ENCODE assay signal across 8 cellular contexts in the genomic region with DNA sequence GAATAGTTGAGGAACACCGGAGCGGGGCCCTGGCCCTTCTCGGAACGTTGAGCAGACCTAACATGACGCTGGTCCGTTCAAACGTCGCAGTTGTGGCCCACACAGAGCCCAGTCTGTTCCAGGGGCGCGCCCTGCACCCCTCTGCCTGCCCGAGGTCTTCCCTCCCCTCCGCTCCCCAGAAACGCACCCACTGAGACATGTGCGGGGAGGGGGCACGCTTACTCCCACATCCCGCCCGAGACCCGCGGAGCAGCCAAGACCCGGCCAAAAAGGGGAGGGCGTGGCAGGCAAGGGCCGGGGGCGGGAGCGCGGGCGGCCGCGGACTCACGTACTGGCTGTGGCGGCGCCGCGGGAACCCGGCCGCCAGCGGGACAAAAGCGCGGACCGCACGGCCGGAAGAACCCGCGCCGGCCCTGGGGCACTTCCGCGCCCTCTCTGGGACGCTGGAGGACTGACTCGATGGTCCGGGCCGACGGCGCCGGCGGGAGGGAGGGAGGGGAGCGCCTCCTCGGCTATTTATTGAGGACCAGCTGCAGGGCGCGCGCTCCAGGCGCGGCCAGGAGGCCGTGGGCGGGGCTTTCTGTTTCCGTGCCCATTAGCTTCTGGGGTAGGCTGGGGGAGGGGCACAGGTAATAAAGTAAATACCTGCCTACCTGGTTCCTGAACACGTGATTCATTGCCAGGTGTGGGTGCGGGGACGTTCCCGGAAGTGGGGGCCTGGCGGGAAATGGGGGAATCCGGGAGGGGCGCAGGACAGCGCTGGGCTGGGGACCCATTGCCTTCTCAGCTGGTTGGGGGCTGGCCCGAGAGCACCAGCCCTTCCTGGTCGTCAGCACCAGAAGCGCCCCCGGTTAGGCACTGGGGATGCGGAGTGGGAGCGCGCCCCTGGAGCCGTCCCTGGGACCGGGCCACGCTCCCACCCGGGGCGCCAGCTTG. TPM values are rescaled to one million over a fixed set of nuclear protein-coding genes. Genes with fewer than 3 reads are reported as not detected.
DNase-seq lines count a peak whose midpoint lies in the region; ATAC-seq lines count a peak whose summit lies in the region.

A gene (minus strand): TSS at position 390 of the 936 bp plus-strand sequence. CDS start 57 bp downstream, at position 333.

- peaks cover 14 to 15% of the 10 kb centered on the region in 2 donors for H3K4me1 Mint-ChIP-seq in effector memory CD8-positive, alpha-beta T cell (ENCODE audit: low read depth in 2 of 2)

- H3K27me3 Mint-ChIP-seq in effector memory CD8-positive, alpha-beta T cell, result peaks cover under 1 to 5% of the 10 kb centered on the region in 2 donors

- H3K36me3 ChIP-seq in mesendoderm (ENCODE audit: control insufficient read depth, insufficient read depth, low read length), result no peaks in the 10 kb centered on the region

- peak within 1 kb of the TSS; percentile 86 for H3K9ac ChIP-seq in mesendoderm (ENCODE audit: low read length)

- no peak within 1 kb of the TSS for H4K5ac ChIP-seq in mesendoderm (ENCODE audit: low read length)

- DNase-seq in COLO829 (ENCODE audit: low spot score), result peak; percentile 57
- DNase-seq in HT-29 (ENCODE audit: low spot score), result peak; percentile 97
- DNase-seq in NOMO-1 treated with DMSO at 0.1 percent for 48 hours (lab: John Stamatoyannopoulos, UW; ENCODE audit: unreplicated experiment), result peak; percentile 82
- peak; percentile 72 for DNase-seq in activated CD8-positive, alpha-beta memory T cell treated with anti-CD3 and anti-CD28 coated beads for 4 hours (ENCODE audit: low read depth in 2 of 2)
- peak; percentile 86 to 90 (median 88) for DNase-seq in effector memory CD8-positive, alpha-beta T cell
- DNase-seq in mesendoderm, result peak; percentile 98
- peak; percentile 78 for DNase-seq in stimulated activated CD8-positive, alpha-beta memory T cell treated with anti-CD3 and anti-CD28 coated beads, Interleukin-12 subunit alpha, Interleukin-12 subunit beta, amount 100 ng/mL, for 4 hours (ENCODE audit: low read depth)

- peak within 1 kb of the TSS; percentile 87 to 88 for H3K4me3 Mint-ChIP-seq in effector memory CD8-positive, alpha-beta T cell

- peak; percentile 87 for ATAC-seq in GM21360 (IDR thresholded peaks at IDR 0.05; ENCODE audit: unreplicated experiment)
- peak; percentile 83 for ATAC-seq in effector memory CD8-positive, alpha-beta T cell (replicated peaks)

- peak within 1 kb of the TSS; percentile 95 for H3K27ac ChIP-seq in mesendoderm (ENCODE audit: low read depth, low read length)

- no peaks in the 10 kb centered on the region for H3K9me3 Mint-ChIP-seq in effector memory CD8-positive, alpha-beta T cell

- H2BK15ac ChIP-seq in mesendoderm (replicated peaks; ENCODE audit: low read depth), result no peak within 1 kb of the TSS

- peaks cover 26% of the 10 kb centered on the region for H3K36me3 Mint-ChIP-seq in effector memory CD8-positive, alpha-beta T cell (ENCODE audit: insufficient read depth)

- no CpG with 5 or more reads among the region's 84 CpGs for WGBS in mesendoderm (ENCODE audit: extremely low coverage, insufficient coverage, low lambda C conversion rate)

- H3K23ac ChIP-seq in mesendoderm (ENCODE audit: low read length), result peak within 1 kb of the TSS; percentile 39

- peak within 1 kb of the TSS; percentile 94 for H3K18ac ChIP-seq in mesendoderm (ENCODE audit: low read length)

- H3K4me2 ChIP-seq in mesendoderm (ENCODE audit: low read length), result peak within 1 kb of the TSS; percentile 65

- H4K8ac ChIP-seq in mesendoderm (ENCODE audit: low read depth, low read length), result peak within 1 kb of the TSS; percentile 100

- peak within 1 kb of the TSS; percentile 89 to 93 for H3K27ac Mint-ChIP-seq in effector memory CD8-positive, alpha-beta T cell

- H3K4me1 ChIP-seq in mesendoderm (ENCODE audit: control insufficient read depth, low read depth, low read length), result no peaks in the 10 kb centered on the region

- peak within 1 kb of the TSS; percentile 95 for H3K4me3 ChIP-seq in mesendoderm (ENCODE audit: low read length)

- peak within 1 kb of the TSS; percentile 3 for H2BK120ac ChIP-seq in mesendoderm (ENCODE audit: low read depth, low read length)

- no peaks in the 10 kb centered on the region for H3K27me3 ChIP-seq in mesendoderm (ENCODE audit: insufficient read depth, low read length, poor library complexity)

- no peaks in the 10 kb centered on the region for H3K79me2 ChIP-seq in mesendoderm (ENCODE audit: control insufficient read depth, insufficient read depth, low read length)

- peak within 1 kb of the TSS; percentile 92 for H3K4ac ChIP-seq in mesendoderm (ENCODE audit: low read depth, low read length)

- H3K79me1 ChIP-seq in mesendoderm (ENCODE audit: low read length), result no peaks in the 10 kb centered on the region

- peak within 1 kb of the TSS; percentile 95 for H3K56ac ChIP-seq in mesendoderm (ENCODE audit: low read length)

- H2BK5ac ChIP-seq in mesendoderm (ENCODE audit: low read length), result peak within 1 kb of the TSS; percentile 89

- no peak within 1 kb of the TSS for H2AK5ac ChIP-seq in mesendoderm (ENCODE audit: low read length)

RNA-seq across cellular contexts. Expression of the gene that starts here (rescaled TPM):
- 9.9 and 15.9 TPM in 2 replicates for total RNA-seq in HT-29 (2014; rRNA removed; shearing (Covaris generic))
- polyA plus RNA-seq in mesendoderm (2013, experiment 1 of 2), result 18.0 TPM
- 18.4 TPM for polyA plus RNA-seq in mesendoderm (2013, experiment 2 of 2)

Comparison
In these comparisons a context has a peak if more than half of its experiments do, and no peak if none do; other contexts are left out.
1. Peak in every context shown above with its lines: DNase-seq, ATAC-seq, H3K4me3 ChIP-seq and H3K27ac ChIP-seq.